ENCODE assay signal across 25 cellular contexts in the genomic region with DNA sequence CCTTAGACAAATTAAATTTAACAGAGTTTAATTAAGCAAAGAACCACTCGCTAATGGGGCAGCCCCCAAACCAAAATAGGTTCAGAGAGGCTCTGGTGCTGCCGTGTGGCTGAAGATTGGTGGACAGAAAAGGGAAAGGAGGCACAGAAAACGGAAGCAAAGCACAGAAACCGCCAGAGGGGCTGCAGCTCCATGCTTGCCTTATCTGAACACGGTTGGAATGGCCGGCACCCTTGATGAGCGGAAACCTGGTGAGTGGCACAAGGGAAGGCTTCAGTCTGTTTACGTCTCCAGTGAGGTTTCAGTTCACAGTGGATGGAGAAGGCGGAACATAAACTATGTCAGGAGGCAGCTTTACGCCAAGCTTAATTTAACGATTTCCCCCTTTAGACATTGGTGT. TPM values are rescaled to one million over a fixed set of nuclear protein-coding genes. Genes with fewer than 3 reads are reported as not detected.
DNase-seq lines count a peak whose midpoint lies in the region; ATAC-seq, FAIRE-seq and TF ChIP-seq lines count a peak whose summit lies in the region.
"Had no signal": no experiment of that assay in that cellular context is flagged by ENCODE, and none has a peak within 500 bp of the region (broad histone marks: within the 10 kb centered on the region; RNA-seq: fewer than 3 reads in every experiment).

No MANE protein-coding gene starts in this region.

- no peaks in the 10 kb centered on the region for H3K79me2 ChIP-seq in OCI-LY3 (ENCODE audit: low read length)

- TF ChIP-seq CTCF in OCI-LY3 (IDR thresholded peaks at IDR 0.05; ENCODE audit: low read depth, low read length) (no peak), thoracic aorta (IDR thresholded peaks at IDR 0.05) (no peak), right lobe of liver (IDR thresholded peaks at IDR 0.05) (no peak)

- H2AFZ ChIP-seq in OCI-LY3 (ENCODE audit: low read depth, low read length): peak overlapping the region; percentile 61

- peaks cover 13% of the 10 kb centered on the region for H3K4me1 Mint-ChIP-seq in activated naive CD8-positive, alpha-beta T cell treated with anti-CD3 and anti-CD28 coated beads, Interleukin-2, amount 50 U/mL, for 24 hours
- H3K4me1 Mint-ChIP-seq in activated naive CD8-positive, alpha-beta T cell treated with anti-CD3 and anti-CD28 coated beads for 36 hours: peaks cover 14% of the 10 kb centered on the region

- no peak for TF ChIP-seq POLR2A in right lobe of liver (IDR thresholded peaks at IDR 0.05)

- no peak for DNase-seq in activated naive CD8-positive, alpha-beta T cell treated with anti-CD3 and anti-CD28 coated beads, Interleukin-2, amount 50 U/mL, for 24 hours
- no peak for DNase-seq in activated naive CD8-positive, alpha-beta T cell treated with anti-CD3 and anti-CD28 coated beads for 36 hours
- peak; percentile 45 for DNase-seq in medulla oblongata (ENCODE audit: extremely low spot score)
- no peak for DNase-seq in thoracic aorta (ENCODE audit: low spot score)
- no peak for DNase-seq in HTR-8/SVneo (ENCODE audit: insufficient read length, low spot score)
- no peak for DNase-seq in right lobe of liver
- DNase-seq: activated CD4-positive, alpha-beta T cell treated with anti-CD3 and anti-CD28 coated beads for 1 hour; activated effector memory CD4-positive, alpha-beta T cell treated with anti-CD3 and anti-CD28 coated beads, Interleukin-2, amount 50 U/mL, for 16 hours; amniotic stem cell; DMS53; midbrain; NCI-H1048; NCI-H2107; NCI-H526; stimulated activated CD4-positive, alpha-beta T cell treated with anti-CD3 and anti-CD28 coated beads, Interleukin-4, amount 100 ng/mL, for 24 hours had no signal

- H3K4me1 ChIP-seq in OCI-LY3 (ENCODE audit: low read length): peaks cover 11% of the 10 kb centered on the region
- H3K4me1 ChIP-seq in thoracic aorta (ENCODE audit: control insufficient read depth in 1 of 2, low read depth in 2 of 2): no peaks in the 10 kb centered on the region
- peaks cover 0 to 8% (median 0%) of the 10 kb centered on the region in 4 donors for H3K4me1 ChIP-seq in right lobe of liver
- H3K4me1 ChIP-seq: SJSA1 had no signal

- H3K4me3 ChIP-seq in OCI-LY3 (ENCODE audit: low read length) (peak overlapping the region; percentile 64), thoracic aorta (peak overlapping the region; percentile 48), right lobe of liver (no peak overlapping the region)
- H3K4me3 ChIP-seq: SJSA1 had no signal

- intact Hi-C loops in right lobe of liver (cut with DNase I): loop anchor here (5.0 to 10.0 kb wide), 2 partner anchors 45 to 48 kb away; partner anchors contain the start of gene MRPL23 (in 1 of the 2)

- H3K4me3 Mint-ChIP-seq in activated naive CD8-positive, alpha-beta T cell treated with anti-CD3 and anti-CD28 coated beads, Interleukin-2, amount 50 U/mL, for 24 hours: peak overlapping the region; percentile 6
- no peak overlapping the region for H3K4me3 Mint-ChIP-seq in activated naive CD8-positive, alpha-beta T cell treated with anti-CD3 and anti-CD28 coated beads for 36 hours
- H3K4me3 Mint-ChIP-seq: central memory CD8-positive, alpha-beta T cell had no signal

- H4K20me1 ChIP-seq in OCI-LY3 (ENCODE audit: insufficient read depth, low read length): 0 out of 2 replicates have a peak, but pooled peaks cover 6% of the 10 kb centered on the region

- no peaks in the 10 kb centered on the region for H3K36me3 Mint-ChIP-seq in activated naive CD8-positive, alpha-beta T cell treated with anti-CD3 and anti-CD28 coated beads, Interleukin-2, amount 50 U/mL, for 24 hours (ENCODE audit: low read depth)
- peaks cover 16% of the 10 kb centered on the region for H3K36me3 Mint-ChIP-seq in activated naive CD8-positive, alpha-beta T cell treated with anti-CD3 and anti-CD28 coated beads for 36 hours

- no peaks in the 10 kb centered on the region for H3K9me3 ChIP-seq in OCI-LY3 (ENCODE audit: insufficient read depth, low read length)
- H3K9me3 ChIP-seq in thoracic aorta: no peaks in the 10 kb centered on the region
- no peaks in the 10 kb centered on the region for H3K9me3 ChIP-seq in right lobe of liver
- H3K9me3 ChIP-seq: SJSA1, tibial nerve had no signal

- no peaks in the 10 kb centered on the region for H3K36me3 ChIP-seq in OCI-LY3 (replicated peaks; ENCODE audit: low read depth, low read length)
- no peaks in the 10 kb centered on the region for H3K36me3 ChIP-seq in thoracic aorta
- no peaks in the 10 kb centered on the region for H3K36me3 ChIP-seq in right lobe of liver
- H3K36me3 ChIP-seq: SJSA1, tibial nerve had no signal

- no peak overlapping the region for H3K27ac Mint-ChIP-seq in activated naive CD8-positive, alpha-beta T cell treated with anti-CD3 and anti-CD28 coated beads, Interleukin-2, amount 50 U/mL, for 24 hours
- no peak overlapping the region for H3K27ac Mint-ChIP-seq in activated naive CD8-positive, alpha-beta T cell treated with anti-CD3 and anti-CD28 coated beads for 36 hours

- WGBS in right lobe of liver (ENCODE audit: insufficient coverage, low coverage, low lambda C conversion rate, missing lambda C conversion rate): 50% methylated on average over 10 of the region's 11 CpGs

- H3K9me3 Mint-ChIP-seq in activated naive CD8-positive, alpha-beta T cell treated with anti-CD3 and anti-CD28 coated beads, Interleukin-2, amount 50 U/mL, for 24 hours: peaks cover 4% of the 10 kb centered on the region
- no peaks in the 10 kb centered on the region for H3K9me3 Mint-ChIP-seq in activated naive CD8-positive, alpha-beta T cell treated with anti-CD3 and anti-CD28 coated beads for 36 hours
- H3K9me3 Mint-ChIP-seq: central memory CD8-positive, alpha-beta T cell had no signal

- peaks cover 19% of the 10 kb centered on the region for H3K27me3 ChIP-seq in OCI-LY3 (ENCODE audit: low read depth, low read length)
- no peaks in the 10 kb centered on the region for H3K27me3 ChIP-seq in thoracic aorta (replicated peaks; ENCODE audit: insufficient read depth)
- no peaks in the 10 kb centered on the region for H3K27me3 ChIP-seq in right lobe of liver
- H3K27me3 ChIP-seq: SJSA1, tibial nerve had no signal

- ATAC-seq in activated naive CD8-positive, alpha-beta T cell treated with anti-CD3 and anti-CD28 coated beads, Interleukin-2, amount 50 U/mL, for 24 hours: no peak
- ATAC-seq in thoracic aorta (ENCODE audit: insufficient number of reproducible peaks, low FRiP score, low read depth): no peak
- ATAC-seq in right lobe of liver: no peak
- ATAC-seq in GM19351 (IDR thresholded peaks at IDR 0.05; ENCODE audit: unreplicated experiment): no peak

- peak overlapping the region; percentile 28 for H3K9ac ChIP-seq in OCI-LY3 (ENCODE audit: low read length)

- H3K27me3 Mint-ChIP-seq in activated naive CD8-positive, alpha-beta T cell treated with anti-CD3 and anti-CD28 coated beads, Interleukin-2, amount 50 U/mL, for 24 hours: peaks cover 18% of the 10 kb centered on the region
- peaks cover 12% of the 10 kb centered on the region for H3K27me3 Mint-ChIP-seq in activated naive CD8-positive, alpha-beta T cell treated with anti-CD3 and anti-CD28 coated beads for 36 hours

- no peak for FAIRE-seq in HTR-8/SVneo (lab: Jason Lieb, UNC)

- peak overlapping the region; percentile 70 for H3K4me2 ChIP-seq in OCI-LY3 (ENCODE audit: low read length)

- H3K27ac ChIP-seq in OCI-LY3 (ENCODE audit: low read length) (no peak overlapping the region), thoracic aorta (no peak overlapping the region), right lobe of liver (no peak overlapping the region)
- H3K27ac ChIP-seq: C4-2B, SJSA1, tibial nerve had no signal

RNA-seq across cellular contexts. Expression of gene PRR33, which starts 5.2 kb away (rescaled TPM):
- under 1 TPM; 0.20 to 0.31 TPM for total RNA-seq in activated naive CD8-positive, alpha-beta T cell treated with anti-CD3 and anti-CD28 coated beads for 36 hours
- total RNA-seq in thoracic aorta (under 1 TPM in 1 of 2 donors, not detected in 1; 0.41 TPM), right lobe of liver (not detected)
- total RNA-seq: A172; kidney epithelial cell; omental fat pad; SJSA1; T-helper 2 cell treated with Interferon-gamma antibody and Interleukin-4, amounts not matched to agents 100 ng/mL and 5 ng/mL, for 36 hours; tibial nerve had no signal

RNA-seq across cellular contexts. Expression of gene TNNT3, which starts 22.6 kb away (rescaled TPM):
- under 1 TPM; 0.50 to 0.54 TPM for total RNA-seq in activated naive CD8-positive, alpha-beta T cell treated with anti-CD3 and anti-CD28 coated beads for 36 hours
- 1 to 10 TPM; 8.3 to 9.7 TPM for total RNA-seq in thoracic aorta
- total RNA-seq in right lobe of liver: 1 to 10 TPM in 1 of 6 experiments, under 1 TPM in 1, not detected in 4; 0.44 to 2.2 TPM
- total RNA-seq: A172, kidney epithelial cell had no signal

RNA-seq across cellular contexts. Expression of gene LSP1, which starts 44.0 kb away (rescaled TPM):
- 100 to 1,000 TPM; 147 to 148 TPM for total RNA-seq in activated naive CD8-positive, alpha-beta T cell treated with anti-CD3 and anti-CD28 coated beads for 36 hours
- total RNA-seq in thoracic aorta (10 to 100 TPM; 23.6 to 40.5 TPM), right lobe of liver (10 to 100 TPM in 3 of 6 experiments, 1 to 10 TPM in 3; 2.3 to 20.6 (median 8.8) TPM)
- total RNA-seq: kidney epithelial cell had no signal

RNA-seq across cellular contexts. Expression of gene MRPL23, which starts 50.2 kb away (rescaled TPM):
- 100 to 1,000 TPM; 148 to 151 TPM for total RNA-seq in activated naive CD8-positive, alpha-beta T cell treated with anti-CD3 and anti-CD28 coated beads for 36 hours
- total RNA-seq in thoracic aorta (100 to 1,000 TPM in 1 of 2 donors, 10 to 100 TPM in 1; 59.8 to 136 TPM), right lobe of liver (100 to 1,000 TPM in 1 of 6 experiments, 10 to 100 TPM in 5; 23.1 to 121 (median 36.4) TPM)

RNA-seq across cellular contexts. Expression of gene TNNI2, which starts 58.1 kb away (rescaled TPM):
- total RNA-seq in activated naive CD8-positive, alpha-beta T cell treated with anti-CD3 and anti-CD28 coated beads for 36 hours: under 1 TPM in 1 of 2 experiments, not detected in 1; 0.31 TPM
- total RNA-seq in thoracic aorta (not detected), right lobe of liver (1 to 10 TPM in 2 of 6 experiments, under 1 TPM in 1, not detected in 3; 0.31 to 1.9 (median 1.1) TPM)
- total RNA-seq: A172, kidney epithelial cell, SJSA1, tibial nerve had no signal

Comparison
In these comparisons a context has a peak if more than half of its experiments do, and no peak if none do; other contexts are left out.
1. H3K4me3 ChIP-seq: peak in OCI-LY3 (single experiment) and thoracic aorta (single experiment); none in right lobe of liver (0 of 3).